34 cellular contexts compared by ENCODE assay signal in the genomic region with DNA sequence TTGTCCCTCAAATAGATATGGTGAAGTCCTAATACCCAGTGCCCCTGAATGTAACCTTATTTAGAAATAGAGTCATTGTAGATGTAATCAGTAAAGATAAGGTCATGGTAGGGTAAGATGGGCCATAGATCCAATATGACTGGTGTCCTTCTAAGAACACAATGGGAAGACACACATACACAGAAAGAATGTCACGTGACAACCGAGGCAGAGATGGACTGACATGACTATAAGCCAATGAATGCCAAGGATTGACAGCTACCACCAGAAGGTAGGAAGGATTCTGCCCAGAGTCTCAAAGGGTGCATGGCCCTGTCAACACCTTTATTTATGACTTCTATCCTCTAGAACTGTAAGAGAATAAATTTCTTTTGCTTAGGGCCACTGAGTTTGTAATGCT.
DNase-seq lines count a peak whose midpoint lies in the region; ATAC-seq, FAIRE-seq and TF ChIP-seq lines count a peak whose summit lies in the region.
"Had no signal": no experiment of that assay in that cellular context is flagged by ENCODE, and none has a peak within 500 bp of the region (broad histone marks: within the 10 kb centered on the region; RNA-seq: fewer than 3 reads in every experiment).

No MANE protein-coding gene starts in this region.

- RAD21 ChIA-PET in GM12878 (lab: Charles Lee; ENCODE audit: unreplicated experiment) = no interaction called here

- H3K27me3 ChIP-seq in HepG2 (ENCODE audit: control insufficient read depth in 1 of 2, insufficient read depth in 2 of 2, low read length in 2 of 2) (no peaks in the 10 kb centered on the region), right lobe of liver (no peaks in the 10 kb centered on the region), GM12878 (replicated peaks in 1 of 2; ENCODE audit: control insufficient read depth in 2 of 2, insufficient read depth in 2 of 2, low read length in 1 of 2) (0 out of 4 replicates have a peak, but pooled peaks cover 0 to 1% of the 10 kb centered on the region in 2 experiments), K562 (ENCODE audit: control insufficient read depth in 2 of 2, insufficient read depth in 2 of 2, low read length in 2 of 2) (no peaks in the 10 kb centered on the region)
- H3K27me3 ChIP-seq: BE2C; BLaER1; BLaER1 treated with 17β-estradiol and CSF1 and Interleukin-3, amounts not matched to agents 10 nM and 100 nM had no signal

- SMC1A ChIA-PET in GM12878 (lab: Charles Lee; ENCODE audit: uncharacterized antibody, unreplicated experiment) = no interaction called here

- H3K4me2 ChIP-seq in HepG2 (ENCODE audit: low read depth, low read length) = no peak overlapping the region
- H3K4me2 ChIP-seq in A549 = no peak overlapping the region
- H3K4me2 ChIP-seq in GM12878 (ENCODE audit: control insufficient read depth, insufficient read depth) = no peak overlapping the region
- no peak overlapping the region for H3K4me2 ChIP-seq in K562 (ENCODE audit: insufficient read depth, low read length)
- H3K4me2 ChIP-seq: BLaER1; BLaER1 treated with 17β-estradiol and CSF1 and Interleukin-3, amounts not matched to agents 10 nM and 100 nM had no signal

- intact Hi-C loops in HepG2 (cut with micrococcal nuclease; ENCODE audit: unreplicated experiment) (no loop called here), right lobe of liver (cut with DNase I) (no loop called here), GM12878 (cut with micrococcal nuclease; ENCODE audit: unreplicated experiment) (no loop called here), K562 (cut with micrococcal nuclease) (no loop called here), posterior cingulate gyrus (cut with DNase I) (no loop called here)

- 0% methylated on average over 2 of the region's 2 CpGs for WGBS in HepG2 (ENCODE audit: low lambda C conversion rate)
- 74% methylated on average over 2 of the region's 2 CpGs for WGBS in right lobe of liver (ENCODE audit: insufficient coverage, low coverage, low lambda C conversion rate, missing lambda C conversion rate)
- 0% methylated on average over 2 of the region's 2 CpGs for WGBS in A549 (ENCODE audit: missing lambda C conversion rate)
- WGBS in GM12878 (ENCODE audit: insufficient coverage, insufficient replicate concordance, low lambda C conversion rate, missing lambda C conversion rate) = 0% methylated on average over 2 of the region's 2 CpGs
- 0% methylated on average over 2 of the region's 2 CpGs for WGBS in K562 (ENCODE audit: insufficient coverage, low coverage, missing lambda C conversion rate)

- H4K20me1 ChIP-seq in HepG2 (ENCODE audit: insufficient read depth, low read length) (no peaks in the 10 kb centered on the region), GM12878 (ENCODE audit: control insufficient read depth, insufficient read depth) (no peaks in the 10 kb centered on the region), K562 (replicated peaks; ENCODE audit: control insufficient read depth, insufficient read depth, low read length) (no peaks in the 10 kb centered on the region)
- H4K20me1 ChIP-seq: BLaER1; BLaER1 treated with 17β-estradiol and CSF1 and Interleukin-3, amounts not matched to agents 10 nM and 100 nM had no signal

- no peak for DNase-seq in HepG2 (ENCODE audit: low spot score)
- DNase-seq in right lobe of liver = no peak
- no peak for DNase-seq in A549 (ENCODE audit: low read depth in 1 of 2, low spot score in 1 of 2)
- DNase-seq in GM12878 (ENCODE audit: low read depth, low spot score) = no peak
- DNase-seq in K562 (ENCODE audit: extremely low read depth in 1 of 4, low spot score in 3 of 4) = no peak
- no peak for DNase-seq in NCI-H510A (lab: John Stamatoyannopoulos, UW)
- no peak for DNase-seq in A172 (ENCODE audit: low spot score)
- DNase-seq in posterior cingulate gyrus = no peak
- DNase-seq: 8988T; ACHN; AML-193; BE2C; C1 segment of cervical spinal cord; Caco-2; Calu3; CD4-positive, alpha-beta memory T cell; CD4-positive, alpha-beta T cell; CD4-positive, CD25-positive, alpha-beta regulatory T cell; CD8-positive, alpha-beta memory T cell; CD8-positive, alpha-beta T cell; COR-L47; DMS 273 treated with DMSO at 0.1 percent for 48 hours; DMS153; DMS53; DMS79; DMS79 treated with DMSO at 0.1 percent for 48 hours; DND-41; EL had no signal

- H2AFZ ChIP-seq in HepG2 (ENCODE audit: low read length) (no peak overlapping the region), GM12878 (ENCODE audit: control insufficient read depth, low read depth, low read length) (no peak overlapping the region), K562 (ENCODE audit: low read depth, low read length) (no peak overlapping the region)

- H3K9me1 ChIP-seq in K562 (ENCODE audit: control insufficient read depth, insufficient read depth, low read length) = no peaks in the 10 kb centered on the region

- in situ Hi-C loops in HepG2 (cut with HindIII; ENCODE audit: extremely low pct_ligation_motif_present, low pct_unique_long_range_greater_than_20kb) (no loop called here), GM12878 (cut with MboI) (no loop called here), K562 (cut with MboI) (no loop called here)

- no peak overlapping the region for H3K9ac ChIP-seq in HepG2 (ENCODE audit: insufficient read depth, low read depth, low read length)
- H3K9ac ChIP-seq in GM12878 (ENCODE audit: control insufficient read depth, insufficient read depth, low read length) = no peak overlapping the region
- H3K9ac ChIP-seq in K562 (ENCODE audit: insufficient read depth in 1 of 2, low read depth in 2 of 2, low read length in 2 of 2) = no peak overlapping the region
- H3K9ac ChIP-seq: BLaER1; BLaER1 treated with 17β-estradiol and CSF1 and Interleukin-3, amounts not matched to agents 10 nM and 100 nM had no signal

- no peaks in the 10 kb centered on the region for H3K36me3 ChIP-seq in HepG2 (replicated peaks in 1 of 2; ENCODE audit: control insufficient read depth in 1 of 2, insufficient read depth in 2 of 2, low read length in 2 of 2)
- H3K36me3 ChIP-seq in right lobe of liver = no peaks in the 10 kb centered on the region
- H3K36me3 ChIP-seq in GM12878 (ENCODE audit: control insufficient read depth in 2 of 2, insufficient read depth in 2 of 2, low read length in 1 of 2) = no peaks in the 10 kb centered on the region
- H3K36me3 ChIP-seq in K562 (ENCODE audit: control insufficient read depth, insufficient read depth, low read length) = no peaks in the 10 kb centered on the region
- H3K36me3 ChIP-seq: BE2C; BLaER1; BLaER1 treated with 17β-estradiol and CSF1 and Interleukin-3, amounts not matched to agents 10 nM and 100 nM had no signal

- TF ChIP-seq POLR2A in HepG2 (IDR thresholded peaks at IDR 0.05; ENCODE audit: insufficient read depth in 1 of 2, low read depth in 2 of 2, low read length in 2 of 2) (no peak), right lobe of liver (IDR thresholded peaks at IDR 0.05) (no peak), A549 (IDR thresholded peaks at IDR 0.05; ENCODE audit: low read length) (no peak), GM12878 (IDR thresholded peaks at IDR 0.05; ENCODE audit: low read depth, low read length) (no peak), K562 (conservative IDR thresholded peaks at IDR 0.05) (no peak)

- H3K9me3 ChIP-seq in HepG2 (ENCODE audit: low read length) (no peaks in the 10 kb centered on the region), right lobe of liver (no peaks in the 10 kb centered on the region), A549 (no peaks in the 10 kb centered on the region), GM12878 (replicated peaks; ENCODE audit: control insufficient read depth, insufficient read depth, low read length) (no peaks in the 10 kb centered on the region), K562 (replicated peaks; ENCODE audit: control insufficient read depth, insufficient read depth, low read depth, low read length) (no peaks in the 10 kb centered on the region; the same call in 1 of the 2 replicates)
- H3K9me3 ChIP-seq: BE2C; BLaER1; BLaER1 treated with 17β-estradiol and CSF1 and Interleukin-3, amounts not matched to agents 10 nM and 100 nM; Caco-2 had no signal

- no peak overlapping the region for H3K4me3 ChIP-seq in HepG2 (replicated peaks in 1 of 3; ENCODE audit: insufficient read depth in 1 of 3, low read depth in 2 of 3, low read length in 3 of 3)
- no peak overlapping the region for H3K4me3 ChIP-seq in right lobe of liver
- no peak overlapping the region for H3K4me3 ChIP-seq in A549
- no peak overlapping the region for H3K4me3 ChIP-seq in GM12878
- H3K4me3 ChIP-seq in K562 = no peak overlapping the region
- H3K4me3 ChIP-seq: BLaER1; BLaER1 treated with 17β-estradiol and CSF1 and Interleukin-3, amounts not matched to agents 10 nM and 100 nM had no signal

- TF ChIP-seq EP300 in HepG2 (IDR thresholded peaks at IDR 0.05; ENCODE audit: low read depth in 2 of 2, low read length in 2 of 2) (no peak), HepG2 (CRISPR knock-in tag; IDR thresholded peaks at IDR 0.05; ENCODE audit: borderline replicate concordance) (no peak), A549 (IDR thresholded peaks at IDR 0.05) (no peak), GM12878 (IDR thresholded peaks at IDR 0.05; ENCODE audit: borderline replicate concordance in 1 of 2, control insufficient read depth in 1 of 2, low read depth in 2 of 2, low read length in 2 of 2) (no peak), K562 (IDR thresholded peaks at IDR 0.05; ENCODE audit: low read length) (no peak)

- BruUV-seq in HepG2 (replicated peaks; lab: Mats Ljungman, UMichigan) (no TSS peak), GM12878 (replicated peaks; lab: Mats Ljungman, UMichigan) (no TSS peak), K562 (replicated peaks; lab: Mats Ljungman, UMichigan) (no TSS peak)

- no peak for TF ChIP-seq RAD21 in HepG2 (CRISPR knock-in tag; IDR thresholded peaks at IDR 0.05)
- no peak for TF ChIP-seq RAD21 in A549 (conservative IDR thresholded peaks at IDR 0.05 in 1 of 2, IDR thresholded peaks at IDR 0.05 in 1 of 2)
- TF ChIP-seq RAD21 in GM12878 (IDR thresholded peaks at IDR 0.05; ENCODE audit: insufficient read depth, low read depth, low read length) = no peak
- no peak for TF ChIP-seq RAD21 in K562 (CRISPR knock-in tag; conservative IDR thresholded peaks at IDR 0.05 in 1 of 2, IDR thresholded peaks at IDR 0.05 in 1 of 2)

- TF ChIP-seq CTCF in HepG2 (CRISPR knock-in tag; IDR thresholded peaks at IDR 0.05) = no peak
- TF ChIP-seq CTCF in right lobe of liver (IDR thresholded peaks at IDR 0.05) = no peak
- no peak for TF ChIP-seq CTCF in A549 (IDR thresholded peaks at IDR 0.05)
- TF ChIP-seq CTCF in GM12878 (IDR thresholded peaks at IDR 0.05 in 2 of 3, conservative IDR thresholded peaks at IDR 0.05 in 1 of 3; ENCODE audit: control insufficient read depth in 2 of 3, extremely low read depth in 1 of 3, insufficient read depth in 1 of 3, low read depth in 3 of 3, low read length in 3 of 3) = no peak
- TF ChIP-seq CTCF in K562 (IDR thresholded peaks at IDR 0.05 in 2 of 3, conservative IDR thresholded peaks at IDR 0.05 in 1 of 3; ENCODE audit: insufficient read depth in 2 of 3, low read depth in 1 of 3, low read length in 3 of 3) = no peak

- H3K79me2 ChIP-seq in HepG2 (ENCODE audit: insufficient read depth, low read length) (no peaks in the 10 kb centered on the region), GM12878 (ENCODE audit: control insufficient read depth, insufficient read depth, low read length) (no peaks in the 10 kb centered on the region), K562 (ENCODE audit: control insufficient read depth, insufficient read depth, low read length) (no peaks in the 10 kb centered on the region)

- ATAC-seq in HepG2 = no peak
- ATAC-seq in right lobe of liver = no peak
- no peak for ATAC-seq in A549
- ATAC-seq in GM12878 = no peak
- ATAC-seq in K562 = no peak
- ATAC-seq: CD8-positive, alpha-beta T cell had no signal

- H3K27ac ChIP-seq in HepG2 (ENCODE audit: extremely low read length, insufficient read depth, low read length) (no peak overlapping the region), right lobe of liver (no peak overlapping the region), A549 (no peak overlapping the region), GM12878 (ENCODE audit: control insufficient read depth, insufficient read depth) (no peak overlapping the region), K562 (ENCODE audit: extremely low read depth, low read depth, low read length) (no peak overlapping the region)
- H3K27ac ChIP-seq: 22Rv1; BLaER1; BLaER1 treated with 17β-estradiol and CSF1 and Interleukin-3, amounts not matched to agents 10 nM and 100 nM; C4-2B had no signal

- FAIRE-seq in HepG2 (lab: Jason Lieb, UNC) = no peak
- FAIRE-seq in A549 (lab: Jason Lieb, UNC) = no peak
- no peak for FAIRE-seq in GM12878 (lab: Jason Lieb, UNC)
- FAIRE-seq in K562 (lab: Jason Lieb, UNC) = no peak
- FAIRE-seq: A204.1, D721Med had no signal

- H3K4me1 ChIP-seq in HepG2 (ENCODE audit: insufficient read depth, low read length) (no peaks in the 10 kb centered on the region), right lobe of liver (peaks cover 0 to 9% (median 3%) of the 10 kb centered on the region in 4 donors), A549 (no peaks in the 10 kb centered on the region), GM12878 (ENCODE audit: control insufficient read depth, insufficient read depth, low read length) (no peaks in the 10 kb centered on the region), K562 (replicated peaks in 1 of 2; ENCODE audit: control insufficient read depth in 2 of 2, insufficient read depth in 2 of 2, low read length in 2 of 2) (no peaks in the 10 kb centered on the region)
- H3K4me1 ChIP-seq: BE2C; BLaER1; BLaER1 treated with 17β-estradiol and CSF1 and Interleukin-3, amounts not matched to agents 10 nM and 100 nM; Caco-2 had no signal

- CTCF ChIA-PET in HepG2 (lab: Yijun Ruan, JAX; ENCODE audit: low intra/inter-chr PET ratio, low total read pairs) (no interaction called here), A549 (lab: Yijun Ruan, JAX) (no interaction called here), GM12878 (lab: Yijun Ruan, JAX) (no interaction called here), K562 (lab: Yijun Ruan, JAX; ENCODE audit: low intra/inter-chr PET ratio) (no interaction called here)

- POLR2A ChIA-PET in HepG2 (lab: Yijun Ruan, JAX) (no interaction called here), A549 (lab: Yijun Ruan, JAX) (no interaction called here), GM12878 (lab: Charles Lee) (no interaction called here), K562 (lab: Yijun Ruan, JAX) (no interaction called here)

Comparison
In these comparisons a context has a peak if more than half of its experiments do, and no peak if none do; other contexts are left out.
1. Of the 241 proteins assayed by ChIP-seq in both HepG2 and K562: peak only in HepG2: none; only in K562: TFE3; in both: RAD51; in neither: 238; mixed calls (peak in some experiments, not most) for 1.